ENCODE assay signal across 1 cellular context in genomic region chr9:132575005-132575609, GRCh38.
A peak's percentile ranks its signal among the peaks of the same experiment; 100 is the strongest.
TF ChIP-seq lines count a peak whose summit lies in the region.

No MANE protein-coding gene starts in this region.

TF ChIP-seq in HEK293, 187 proteins besides CTCF, POLR2A, EP300 and RAD21 (continued from another document):
- no peak for TF ChIP-seq ZNF266 (tag by site-specific recombination; IDR thresholded peaks at IDR 0.05; ENCODE audit: low read depth)
- no peak for TF ChIP-seq ZNF155 (tag by site-specific recombination; IDR thresholded peaks at IDR 0.05)
- TF ChIP-seq OSR2 (tag by site-specific recombination; IDR thresholded peaks at IDR 0.05) = no peak
- TF ChIP-seq ZNF654 (tag by site-specific recombination; IDR thresholded peaks at IDR 0.05; ENCODE audit: low read depth) = peak; percentile 99
- TF ChIP-seq HOXA7 (CRISPR knock-in tag; IDR thresholded peaks at IDR 0.05; ENCODE audit: borderline replicate concordance) = no peak
- peak; percentile 26; the same call in 1 of the 2 replicates for TF ChIP-seq GLIS1 (tag by site-specific recombination; IDR thresholded peaks at IDR 0.05)
- no peak for TF ChIP-seq KLF8 (tag by site-specific recombination; IDR thresholded peaks at IDR 0.05)
- no peak for TF ChIP-seq ZNF76 (tag by site-specific recombination; IDR thresholded peaks at IDR 0.05; ENCODE audit: borderline replicate concordance, low read depth)
- TF ChIP-seq ZNF19 (tag by site-specific recombination; IDR thresholded peaks at IDR 0.05; ENCODE audit: low read depth) = no peak
- TF ChIP-seq TRIM28 (IDR thresholded peaks at IDR 0.05; ENCODE audit: borderline replicate concordance, low read length) = no peak
- no peak for TF ChIP-seq PBX3 (CRISPR knock-in tag; IDR thresholded peaks at IDR 0.05)
- no peak for TF ChIP-seq ZNF843 (tag by site-specific recombination; IDR thresholded peaks at IDR 0.05)
- no peak for TF ChIP-seq ZNF354C (tag by site-specific recombination; IDR thresholded peaks at IDR 0.05; ENCODE audit: borderline replicate concordance, low read depth)
- TF ChIP-seq ZNF629 (tag by site-specific recombination; IDR thresholded peaks at IDR 0.05) = no peak
- no peak for TF ChIP-seq ZNF776 (tag by site-specific recombination; IDR thresholded peaks at IDR 0.05; ENCODE audit: borderline replicate concordance)
TF ChIP-seq in HEK293: peak in this region for 9.
